Comparison of ENCODE assay signal across 9 cellular contexts in the genomic region with DNA sequence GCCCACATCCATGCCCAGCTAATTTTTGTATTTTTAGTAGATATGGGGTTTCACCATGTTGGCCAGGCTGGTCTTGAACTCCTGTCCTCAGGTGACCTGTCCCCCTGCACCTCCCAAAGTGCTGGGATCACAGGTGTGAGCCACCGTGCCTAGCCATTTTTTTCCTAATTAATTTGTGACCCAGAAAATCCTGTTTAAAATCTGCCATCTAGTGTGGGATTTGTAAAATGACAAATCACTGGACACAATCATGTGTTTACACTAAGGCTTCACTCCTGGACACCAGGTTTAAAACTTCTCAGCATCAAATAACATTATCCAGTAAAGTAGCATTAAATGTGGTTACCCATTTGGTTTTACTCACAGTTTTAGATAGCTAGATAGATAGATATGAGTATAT. TPM values are rescaled to one million over a fixed set of nuclear protein-coding genes. Genes with fewer than 3 reads are reported as not detected.
DNase-seq lines count a peak whose midpoint lies in the region; ATAC-seq and TF ChIP-seq lines count a peak whose summit lies in the region.
"Had no signal": no experiment of that assay in that cellular context is flagged by ENCODE, and none has a peak within 500 bp of the region (broad histone marks: within the 10 kb centered on the region; RNA-seq: fewer than 3 reads in every experiment).

No MANE protein-coding gene starts in this region.

- no peak overlapping the region for H2BK20ac ChIP-seq in IMR-90 (ENCODE audit: low read depth, low read length)

- ATAC-seq in IMR-90 (ENCODE audit: low read depth) (peak; percentile 63; the same call in 1 of the 2 replicates), GM18870 (IDR thresholded peaks at IDR 0.05; ENCODE audit: unreplicated experiment) (no peak), gastrocnemius medialis (no peak)

- H3K27me3 ChIP-seq in IMR-90 (ENCODE audit: control insufficient read depth, insufficient read depth, low read length) (peaks cover 2% of the 10 kb centered on the region; the same call in 1 of the 2 replicates), mesendoderm (ENCODE audit: insufficient read depth, low read length, poor library complexity) (no peaks in the 10 kb centered on the region), gastrocnemius medialis (no peaks in the 10 kb centered on the region)

- H3K79me1 ChIP-seq in IMR-90 (ENCODE audit: low read depth in 1 of 2, low read length in 2 of 2) (no peaks in the 10 kb centered on the region), mesendoderm (ENCODE audit: low read length) (no peaks in the 10 kb centered on the region)

- H2AK5ac ChIP-seq in IMR-90 (ENCODE audit: low read depth, low read length) (no peak overlapping the region), mesendoderm (ENCODE audit: low read length) (no peak overlapping the region)

- H3K9me3 ChIP-seq in IMR-90 (ENCODE audit: control insufficient read depth, insufficient read depth, low read length) (no peaks in the 10 kb centered on the region), gastrocnemius medialis (no peaks in the 10 kb centered on the region)

- in situ Hi-C loops in IMR-90 (cut with MboI; ENCODE audit: low sequenced_read_pairs) = loop anchor here (10.0 kb wide), 1 partner anchor 154 kb away; no protein-coding TSS in a partner anchor
- in situ Hi-C loops in gastrocnemius medialis (cut with MboI; ENCODE audit: low sequenced_read_pairs in 4 of 4) = no loop called here

- H3K9ac ChIP-seq in IMR-90 (ENCODE audit: low read depth, low read length) (no peak overlapping the region), mesendoderm (ENCODE audit: low read length) (no peak overlapping the region)

- H2BK15ac ChIP-seq in IMR-90 (ENCODE audit: low read depth, low read length) (no peak overlapping the region), mesendoderm (replicated peaks; ENCODE audit: low read depth) (no peak overlapping the region)

- H3K14ac ChIP-seq in IMR-90 (replicated peaks; ENCODE audit: low read depth, low read length) = no peak overlapping the region

- BruUV-seq in IMR-90 (replicated peaks; lab: Mats Ljungman, UMichigan) = no TSS peak

- peak; percentile 37; the same call in 1 of the 2 replicates for TF ChIP-seq RAD21 in IMR-90 (IDR thresholded peaks at IDR 0.05; ENCODE audit: low read length)

- TF ChIP-seq CTCF in IMR-90 (conservative IDR thresholded peaks at IDR 0.05; ENCODE audit: low read depth, low read length) (peak; percentile 44), gastrocnemius medialis (IDR thresholded peaks at IDR 0.05 in 4 of 5, conservative IDR thresholded peaks at IDR 0.05 in 1 of 5) (peak in 1 of 5 experiments; percentile 17)

- H2BK5ac ChIP-seq in IMR-90 (ENCODE audit: low read depth, low read length, poor library complexity, severe bottlenecking) (no peak overlapping the region), mesendoderm (ENCODE audit: low read length) (no peak overlapping the region)

- no peak overlapping the region for H4K91ac ChIP-seq in IMR-90 (ENCODE audit: insufficient read depth, low read depth, low read length)

- H3K79me2 ChIP-seq in mesendoderm (ENCODE audit: control insufficient read depth, insufficient read depth, low read length) = no peaks in the 10 kb centered on the region

- H3K23ac ChIP-seq in IMR-90 (ENCODE audit: low read depth, low read length) (no peak overlapping the region), mesendoderm (ENCODE audit: low read length) (no peak overlapping the region)

- H3K9me1 ChIP-seq in IMR-90 (ENCODE audit: insufficient read depth, low read length) = no peaks in the 10 kb centered on the region

- no peak overlapping the region for H3K4me3 ChIP-seq in IMR-90 (ENCODE audit: insufficient read depth, low read depth, low read length)
- no peak overlapping the region for H3K4me3 ChIP-seq in mesendoderm (ENCODE audit: low read length)
- no peak overlapping the region for H3K4me3 ChIP-seq in gastrocnemius medialis

- H3K4ac ChIP-seq in IMR-90 (ENCODE audit: low read depth, low read length) (no peak overlapping the region), mesendoderm (ENCODE audit: low read depth, low read length) (no peak overlapping the region)

- TF ChIP-seq POLR2A in IMR-90 (IDR thresholded peaks at IDR 0.05; ENCODE audit: low read depth, low read length) (no peak), gastrocnemius medialis (IDR thresholded peaks at IDR 0.05) (no peak)

- WGBS in IMR-90 (ENCODE audit: extremely low coverage in 2 of 2, insufficient read length in 1 of 2), 2 experiments = no CpG with 5 or more reads among the region's 1 CpG
- no CpG with 5 or more reads among the region's 1 CpG for WGBS in mesendoderm (ENCODE audit: extremely low coverage, insufficient coverage, low lambda C conversion rate)

- no peak overlapping the region for H3K27ac ChIP-seq in IMR-90 (ENCODE audit: insufficient read depth, low read length)
- H3K27ac ChIP-seq in mesendoderm (ENCODE audit: low read depth, low read length) = no peak overlapping the region
- no peak overlapping the region for H3K27ac ChIP-seq in gastrocnemius medialis

- H3K36me3 ChIP-seq in IMR-90 (ENCODE audit: control insufficient read depth, insufficient read depth, low read length) (no peaks in the 10 kb centered on the region), mesendoderm (ENCODE audit: control insufficient read depth, insufficient read depth, low read length) (no peaks in the 10 kb centered on the region), gastrocnemius medialis (no peaks in the 10 kb centered on the region)

- POLR2A ChIA-PET in IMR-90 (lab: Charles Lee; ENCODE audit: unreplicated experiment) = interaction anchor here (0.5 kb wide), 1 partner anchor 28 kb away, joined by 3 read pairs; no protein-coding TSS in a partner anchor

- no peaks in the 10 kb centered on the region for H4K20me1 ChIP-seq in IMR-90 (ENCODE audit: insufficient read depth, low read length)

- H3K4me2 ChIP-seq in IMR-90 (ENCODE audit: low read depth, low read length) (no peak overlapping the region), mesendoderm (ENCODE audit: low read length) (no peak overlapping the region)

- no peak overlapping the region for H2AK9ac ChIP-seq in IMR-90 (replicated peaks; ENCODE audit: low read depth, low read length, poor library complexity)

- H4K8ac ChIP-seq in IMR-90 (ENCODE audit: low read depth in 2 of 2, low read length in 2 of 2) (no peak overlapping the region), mesendoderm (ENCODE audit: low read depth, low read length) (no peak overlapping the region)

- H2BK120ac ChIP-seq in IMR-90 (ENCODE audit: low read depth, low read length) = no peak overlapping the region
- H2BK120ac ChIP-seq in mesendoderm (ENCODE audit: low read depth, low read length) = no peak overlapping the region

- H3K18ac ChIP-seq in IMR-90 (ENCODE audit: low read depth, low read length) (no peak overlapping the region), mesendoderm (ENCODE audit: low read length) (no peak overlapping the region)

- H4K5ac ChIP-seq in IMR-90 (ENCODE audit: low read depth, low read length) = no peak overlapping the region
- H4K5ac ChIP-seq in mesendoderm (ENCODE audit: low read length) = no peak overlapping the region

- intact Hi-C loops in IMR-90 (cut with micrococcal nuclease) = loop anchor here (2.0 kb wide), 1 partner anchor 154 kb away; no protein-coding TSS in a partner anchor
- intact Hi-C loops in gastrocnemius medialis (cut with DNase I; ENCODE audit: low total_unique reads) = no loop called here

- dilution Hi-C loops in IMR-90 (cut with HindIII; ENCODE audit: low sequenced_read_pairs, unreplicated experiment) = no loop called here

- H2AFZ ChIP-seq in IMR-90 (replicated peaks; ENCODE audit: low read length, poor library complexity) = no peak overlapping the region

- DNase-seq in ELR (ENCODE audit: low read depth) (peak; percentile 52), IMR-90 (peak; percentile 25), astrocyte of the hippocampus (ENCODE audit: low read depth, low spot score) (peak; percentile 41), mesendoderm (peak; percentile 32), retina (no peak), amygdala (lab: John Stamatoyannopoulos, UW) (no peak), gastrocnemius medialis (no peak)
- DNase-seq: activated naive CD4-positive, alpha-beta T cell treated with anti-CD3 and anti-CD28 coated beads, Interleukin-2, amount 10 ng/mL, durations not matched to agents 7 days and 5 days had no signal

- H3K56ac ChIP-seq in IMR-90 (ENCODE audit: extremely low read depth, insufficient read depth, low read length) (no peak overlapping the region), mesendoderm (ENCODE audit: low read length) (no peak overlapping the region)

- CTCF ChIA-PET in IMR-90 (lab: Yijun Ruan, JAX) = interaction anchor here (0.6 to 1.3 kb wide), 4 partner anchors 9 to 42 kb away, joined by 3 to 7 read pairs (median 3); a partner anchor contains a TSS

- no peaks in the 10 kb centered on the region for H3K4me1 ChIP-seq in IMR-90 (ENCODE audit: control insufficient read depth, insufficient read depth, low read length)
- H3K4me1 ChIP-seq in mesendoderm (ENCODE audit: control insufficient read depth, low read depth, low read length) = no peaks in the 10 kb centered on the region
- H3K4me1 ChIP-seq in gastrocnemius medialis = no peaks in the 10 kb centered on the region

TF ChIP-seq in IMR-90, 13 proteins besides CTCF, POLR2A, EP300 and RAD21:
- TF ChIP-seq MAZ (IDR thresholded peaks at IDR 0.05; ENCODE audit: borderline replicate concordance, low read depth, low read length) (no peak), SMC3 (IDR thresholded peaks at IDR 0.05; ENCODE audit: low read depth, low read length) (peak; percentile 31; the same call in 1 of the 2 replicates), NFE2L2 (IDR thresholded peaks at IDR 0.05; ENCODE audit: low read depth, low read length) (no peak), CHD1 (IDR thresholded peaks at IDR 0.05; ENCODE audit: low read depth, low read length) (no peak), MAFK (IDR thresholded peaks at IDR 0.05; ENCODE audit: low read depth, low read length) (no peak)
- TF ChIP-seq, protein P1, sequence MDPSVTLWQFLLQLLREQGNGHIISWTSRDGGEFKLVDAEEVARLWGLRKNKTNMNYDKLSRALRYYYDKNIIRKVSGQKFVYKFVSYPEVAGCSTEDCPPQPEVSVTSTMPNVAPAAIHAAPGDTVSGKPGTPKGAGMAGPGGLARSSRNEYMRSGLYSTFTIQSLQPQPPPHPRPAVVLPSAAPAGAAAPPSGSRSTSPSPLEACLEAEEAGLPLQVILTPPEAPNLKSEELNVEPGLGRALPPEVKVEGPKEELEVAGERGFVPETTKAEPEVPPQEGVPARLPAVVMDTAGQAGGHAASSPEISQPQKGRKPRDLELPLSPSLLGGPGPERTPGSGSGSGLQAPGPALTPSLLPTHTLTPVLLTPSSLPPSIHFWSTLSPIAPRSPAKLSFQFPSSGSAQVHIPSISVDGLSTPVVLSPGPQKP (IDR thresholded peaks at IDR 0.05; ENCODE audit: borderline replicate concordance, low read depth, low read length) = no peak

RNA-seq across cellular contexts. Expression of a gene that starts 18.6 kb away (rescaled TPM):
- total RNA-seq in IMR-90 (2012; rRNA removed) = 23.8 and 26.7 TPM in 2 replicates
- polyA plus RNA-seq in IMR-90 (2012; rRNA removed) = 11.3 and 11.8 TPM in 2 replicates
- polyA plus RNA-seq in IMR-90 (2012; cell fraction: cytosol; rRNA removed) = 3.0 and 4.4 TPM in 2 replicates
- 14.3 and 56.7 TPM in 2 replicates for polyA plus RNA-seq in IMR-90 (2012; cell fraction: nucleus; rRNA removed; ENCODE audit: low replicate concordance)
- polyA plus RNA-seq in mesendoderm (2013, experiment 1 of 2) = 6.4 TPM
- 6.7 TPM for polyA plus RNA-seq in mesendoderm (2013, experiment 2 of 2)
- total RNA-seq in gastrocnemius medialis = 10 to 100 TPM in 2 of 4 donors, 1 to 10 TPM in 2; 7.7 to 23.3 (median 10.0) TPM

Comparison
In these comparisons a context has a peak if more than half of its experiments do, and no peak if none do; other contexts are left out.
1. DNase-seq: peak in ELR (single experiment), IMR-90 (single experiment), astrocyte of the hippocampus (single experiment) and mesendoderm (single experiment); none in retina (single experiment), amygdala (0 of 56) and gastrocnemius medialis (0 of 2).